ENCODE assay signal across 8 cellular contexts in genomic region chr1:10209905-10210810, GRCh38. TPM values are rescaled to one million over a fixed set of nuclear protein-coding genes. Genes with fewer than 3 reads are reported as not detected.
DNase-seq lines count a peak whose midpoint lies in the region; ATAC-seq and TF ChIP-seq lines count a peak whose summit lies in the region.

KIF1B (plus strand) TSS chr1:10210570; CDS start chr1:10232329, 21,759 bp downstream.

- peak; percentile 96 for DNase-seq in EH (ENCODE audit: low read depth)
- peak; percentile 99 for DNase-seq in GM23248
- peak; percentile 86 to 91 for DNase-seq in Kasumi-1 (lab: John Stamatoyannopoulos, UW)
- peak; percentile 99 for DNase-seq in RPMI8226
- peak; percentile 95 for DNase-seq in fibroblast of mammary gland (ENCODE audit: low read depth)
- DNase-seq in natural killer cell, result peak; percentile 97
- DNase-seq in stimulated activated naive CD4-positive, alpha-beta T cell treated with Interleukin-2 at 50 U/mL for 16 hours (lab: John Stamatoyannopoulos, UW), result peak; percentile 95

- peak; percentile 98 for ATAC-seq in activated T-helper 17 cell treated with anti-CD3 and anti-CD28 coated beads, Interleukin-2, amount 50 U/mL, for 72 hours (replicated peaks)
- ATAC-seq in natural killer cell, result peak; percentile 98 to 99 (median 99)

- intact Hi-C loops in natural killer cell (cut with micrococcal nuclease), result loop anchor here (1.0 to 2.0 kb wide), 3 partner anchors 17 to 218 kb away; no protein-coding TSS in a partner anchor

- TF ChIP-seq CTCF in fibroblast of mammary gland (conservative IDR thresholded peaks at IDR 0.05; ENCODE audit: control insufficient read depth, insufficient read depth, low read depth, low read length) (peak; percentile 69), natural killer cell (IDR thresholded peaks at IDR 0.05) (peak; percentile 96)

- peaks cover 10% of the 10 kb centered on the region for H4K20me1 ChIP-seq in GM23248 (ENCODE audit: insufficient read depth)

- in situ Hi-C loops in GM23248 (cut with MboI), result no loop called here

- H3K4me3 Mint-ChIP-seq in activated T-helper 17 cell treated with anti-CD3 and anti-CD28 coated beads, Interleukin-2, amount 50 U/mL, for 72 hours, result peak within 1 kb of the TSS; percentile 90
- H3K4me3 Mint-ChIP-seq in natural killer cell, result peak within 1 kb of the TSS; percentile 92

- peak within 1 kb of the TSS; percentile 99 for H3K9ac ChIP-seq in GM23248

- peaks cover 36% of the 10 kb centered on the region for H3K79me2 ChIP-seq in GM23248 (ENCODE audit: insufficient read depth)

- no peaks in the 10 kb centered on the region for H3K9me2 ChIP-seq in GM23248 (ENCODE audit: insufficient read depth)

- H3K36me3 Mint-ChIP-seq in activated T-helper 17 cell treated with anti-CD3 and anti-CD28 coated beads, Interleukin-2, amount 50 U/mL, for 72 hours (ENCODE audit: low read depth), result no peaks in the 10 kb centered on the region
- no peaks in the 10 kb centered on the region for H3K36me3 Mint-ChIP-seq in natural killer cell

- peak within 1 kb of the TSS; percentile 89 for H2AFZ ChIP-seq in GM23248

- no peaks in the 10 kb centered on the region for H3K9me3 ChIP-seq in GM23248 (ENCODE audit: low read depth)

- H3K27ac Mint-ChIP-seq in activated T-helper 17 cell treated with anti-CD3 and anti-CD28 coated beads, Interleukin-2, amount 50 U/mL, for 72 hours, result peak within 1 kb of the TSS; percentile 86
- peak within 1 kb of the TSS; percentile 78 to 94 for H3K27ac Mint-ChIP-seq in natural killer cell

- H3K4me1 Mint-ChIP-seq in activated T-helper 17 cell treated with anti-CD3 and anti-CD28 coated beads, Interleukin-2, amount 50 U/mL, for 72 hours, result peaks cover 16% of the 10 kb centered on the region
- peaks cover 20 to 26% of the 10 kb centered on the region in 2 donors for H3K4me1 Mint-ChIP-seq in natural killer cell

- peak within 1 kb of the TSS; percentile 97 for H3K4me2 ChIP-seq in GM23248 (ENCODE audit: unreplicated experiment)

- no peaks in the 10 kb centered on the region for H3K27me3 ChIP-seq in GM23248 (replicated peaks; ENCODE audit: insufficient read depth)

- H3K27me3 Mint-ChIP-seq in activated T-helper 17 cell treated with anti-CD3 and anti-CD28 coated beads, Interleukin-2, amount 50 U/mL, for 72 hours, result no peaks in the 10 kb centered on the region
- H3K27me3 Mint-ChIP-seq in natural killer cell (ENCODE audit: low read depth in 2 of 2), result no peaks in the 10 kb centered on the region

- no peaks in the 10 kb centered on the region for H3K36me3 ChIP-seq in GM23248 (ENCODE audit: low read depth)

- H3K4me3 ChIP-seq in GM23248 (peak within 1 kb of the TSS; percentile 100), fibroblast of mammary gland (ENCODE audit: control insufficient read depth, low read depth, low read length) (peak within 1 kb of the TSS; percentile 96)

- H3F3A ChIP-seq in GM23248 (ENCODE audit: insufficient read depth), result peaks cover 35% of the 10 kb centered on the region

- H3K4me1 ChIP-seq in GM23248 (ENCODE audit: insufficient read depth), result peaks cover 20% of the 10 kb centered on the region

- peak within 1 kb of the TSS; percentile 99 for H3K27ac ChIP-seq in GM23248

- H3K9me3 Mint-ChIP-seq in activated T-helper 17 cell treated with anti-CD3 and anti-CD28 coated beads, Interleukin-2, amount 50 U/mL, for 72 hours, result no peaks in the 10 kb centered on the region
- H3K9me3 Mint-ChIP-seq in natural killer cell, result no peaks in the 10 kb centered on the region

- 1% methylated on average over 75 to 89 of the region's 107 CpGs for whole genome bisulfite sequencing in GM23248 (ENCODE audit: low coverage in 1 of 2, low lambda C conversion rate in 2 of 2, missing lambda C conversion rate in 2 of 2), 2 experiments

RNA-seq across cellular contexts. Expression of gene KIF1B, which starts in this region (rescaled TPM):
- total RNA-seq in GM23248 (2014; rRNA removed; shearing (Covaris generic)), result 24.8 and 25.8 TPM in 2 replicates
- 14.7 and 14.8 TPM in 2 replicates for polyA plus RNA-seq in GM23248 (2016; fragmentation: Nextera tagmentation; extraction: Ambion mirVana)
- total RNA-seq in activated T-helper 17 cell treated with anti-CD3 and anti-CD28 coated beads, Interleukin-2, amount 50 U/mL, for 72 hours, result 10 to 100 TPM; 13.5 to 17.0 TPM
- total RNA-seq in natural killer cell, result 10 to 100 TPM; 15.2 to 22.0 (median 16.3) TPM

Comparison
In these comparisons a context has a peak if more than half of its experiments do, and no peak if none do; other contexts are left out.
1. Peak in every context shown above with its lines: DNase-seq, ATAC-seq, H3K4me3 ChIP-seq and H3K27ac ChIP-seq.